In the genomic region with DNA sequence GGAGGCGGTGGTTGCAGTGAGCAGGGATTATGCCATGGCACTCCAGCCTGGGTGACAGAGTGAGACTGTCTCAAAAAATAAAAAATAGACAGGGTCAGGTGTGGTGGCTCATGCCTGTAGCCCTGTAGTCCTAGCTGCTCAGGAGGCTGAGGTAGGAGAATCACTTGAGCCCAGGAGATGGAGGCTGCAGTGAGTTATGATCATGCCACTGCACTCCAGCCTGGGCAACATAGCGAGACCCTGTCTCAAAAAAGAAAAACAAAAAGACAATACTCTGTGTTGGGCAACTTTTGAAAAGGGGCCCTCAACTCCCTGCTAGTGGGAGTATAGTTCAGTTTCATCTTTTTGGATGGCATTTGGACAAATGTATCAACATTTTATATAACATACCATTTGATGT, we compare ENCODE assay signal across 1 cellular context. TPM values are rescaled to one million over a fixed set of nuclear protein-coding genes. Genes with fewer than 3 reads are reported as not detected.
"Had no signal": no experiment of that assay in that cellular context is flagged by ENCODE, and none has a peak within 500 bp of the region (broad histone marks: within the 10 kb centered on the region; RNA-seq: fewer than 3 reads in every experiment).

No MANE protein-coding gene starts in this region.

RNA-seq across cellular contexts. Expression of a gene that starts 5.0 kb away (rescaled TPM):
- total RNA-seq: occipital lobe had no signal
